In the genomic region with DNA sequence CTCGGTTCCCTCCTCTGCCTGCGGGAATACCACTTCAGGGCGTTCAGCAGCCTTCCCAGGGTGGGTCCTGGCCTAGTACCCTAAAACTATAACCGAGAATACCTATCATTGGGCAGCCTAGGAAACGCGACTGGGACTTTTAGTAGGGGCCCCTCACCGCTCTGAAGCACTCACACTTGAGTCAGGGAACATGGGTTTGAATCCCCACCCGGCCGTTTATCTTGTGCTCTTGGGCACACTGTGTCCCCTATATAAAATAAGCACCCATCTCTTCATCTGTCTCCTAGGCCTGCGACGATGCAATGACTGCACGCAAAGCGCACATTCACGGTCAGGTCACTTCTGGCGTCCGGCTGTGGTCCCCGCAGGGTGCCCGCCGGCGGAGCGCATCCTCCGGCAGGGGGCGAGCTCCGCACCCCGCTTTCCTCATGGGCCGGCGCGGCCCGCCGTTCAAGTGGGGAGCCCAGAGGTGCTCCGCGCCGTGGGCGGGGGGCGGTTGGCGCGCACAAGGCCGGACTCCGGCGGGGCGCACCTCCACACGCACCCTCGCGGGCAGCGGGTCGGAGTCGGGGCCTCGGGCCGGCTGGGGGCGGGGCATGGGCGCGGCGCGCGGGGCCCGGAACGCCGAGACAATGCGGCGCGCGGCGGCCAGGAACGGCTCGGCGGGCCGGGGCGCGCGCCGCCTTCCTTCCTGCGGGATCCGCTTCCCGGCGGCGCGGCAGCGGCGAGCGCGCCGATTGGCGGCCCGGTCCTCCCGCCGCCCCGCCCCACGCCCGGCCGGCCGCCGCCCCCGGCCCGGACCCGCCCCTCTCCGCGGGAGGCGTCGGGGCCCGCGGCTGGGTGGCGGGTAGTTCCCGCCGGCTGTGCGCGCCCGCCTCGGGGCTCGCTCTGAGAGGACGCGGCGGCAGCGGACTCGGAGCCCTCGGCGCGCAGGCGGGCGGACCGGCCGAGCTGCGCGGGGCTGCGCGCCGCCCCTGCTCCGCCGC, we compare ENCODE assay signal across 7 cellular contexts. TPM values are rescaled to one million over a fixed set of nuclear protein-coding genes. Genes with fewer than 3 reads are reported as not detected.
DNase-seq lines count a peak whose midpoint lies in the region; TF ChIP-seq lines count a peak whose summit lies in the region.

A gene (plus strand): TSS at position 850 of the 986 bp plus-strand sequence. CDS start 293 bp downstream, outside the sequence.

- H3K4me1 Mint-ChIP-seq in activated CD4-positive, alpha-beta T cell treated with anti-CD3 and anti-CD28 coated beads, Interleukin-2, amount 10 ng/mL, durations not matched to agents 24 days and 14 days = peaks cover 6% of the 10 kb centered on the region

- peak within 1 kb of the TSS; percentile 19 for H3K9ac ChIP-seq in endocrine pancreas (ENCODE audit: control insufficient read depth, insufficient read depth, low read length)

- peaks cover 6% of the 10 kb centered on the region for H3K4me1 ChIP-seq in endocrine pancreas (ENCODE audit: control insufficient read depth, insufficient read depth, low read length)

- peak within 1 kb of the TSS; percentile 74 for H3K4me3 Mint-ChIP-seq in activated CD4-positive, alpha-beta T cell treated with anti-CD3 and anti-CD28 coated beads, Interleukin-2, amount 10 ng/mL, durations not matched to agents 24 days and 14 days

- H3K36me3 Mint-ChIP-seq in activated CD4-positive, alpha-beta T cell treated with anti-CD3 and anti-CD28 coated beads, Interleukin-2, amount 10 ng/mL, durations not matched to agents 24 days and 14 days (ENCODE audit: low read depth) = no peaks in the 10 kb centered on the region

- POLR2A ChIA-PET in HEK293T (lab: Yijun Ruan, JAX) = no interaction called here

- H3K27ac Mint-ChIP-seq in activated CD4-positive, alpha-beta T cell treated with anti-CD3 and anti-CD28 coated beads, Interleukin-2, amount 10 ng/mL, durations not matched to agents 24 days and 14 days = no peak within 1 kb of the TSS

- intact Hi-C loops in activated CD4-positive, alpha-beta T cell treated with anti-CD3 and anti-CD28 coated beads, Interleukin-2, amount 10 ng/mL, durations not matched to agents 24 days and 14 days (cut with micrococcal nuclease) = no loop called here

- H3K9me3 Mint-ChIP-seq in activated CD4-positive, alpha-beta T cell treated with anti-CD3 and anti-CD28 coated beads, Interleukin-2, amount 10 ng/mL, durations not matched to agents 24 days and 14 days = no peaks in the 10 kb centered on the region

- no peaks in the 10 kb centered on the region for H3K9me3 ChIP-seq in endocrine pancreas (ENCODE audit: control insufficient read depth, low read length)

- no peaks in the 10 kb centered on the region for H3K27me3 ChIP-seq in endocrine pancreas (ENCODE audit: control insufficient read depth, insufficient read depth, low read length)

- no peaks in the 10 kb centered on the region for H3K36me3 ChIP-seq in endocrine pancreas (ENCODE audit: control insufficient read depth, insufficient read depth, low read length)

- H3K4me3 ChIP-seq in GM12865 (ENCODE audit: low read depth, low read length) = peak within 1 kb of the TSS; percentile 39
- peak within 1 kb of the TSS; percentile 67 for H3K4me3 ChIP-seq in endocrine pancreas (ENCODE audit: control insufficient read depth, insufficient read depth, low read length)

- peaks cover 52% of the 10 kb centered on the region for H3K27me3 Mint-ChIP-seq in activated CD4-positive, alpha-beta T cell treated with anti-CD3 and anti-CD28 coated beads, Interleukin-2, amount 10 ng/mL, durations not matched to agents 24 days and 14 days

- DNase-seq in GM12865 (ENCODE audit: low read depth) = peak; percentile 59
- peak; percentile 85 for DNase-seq in HEK293T (ENCODE audit: extremely low spot score)
- peak; percentile 76 for DNase-seq in NCI-H1694 treated with DMSO at 0.1 percent for 48 hours (lab: John Stamatoyannopoulos, UW)
- peak; percentile 84 for DNase-seq in activated CD4-positive, alpha-beta T cell treated with anti-CD3 and anti-CD28 coated beads, Interleukin-2, amount 10 ng/mL, durations not matched to agents 24 days and 14 days
- peak; percentile 78 to 83 for DNase-seq in lung microvascular endothelial cell (ENCODE audit: low read depth in 2 of 2)
- peak; percentile 32 to 34 for DNase-seq in stimulated activated CD8-positive, alpha-beta memory T cell treated with anti-CD3 and anti-CD28 coated beads, Interleukin-2, amount 100 ng/mL, for 48 hours (ENCODE audit: low read depth in 2 of 2)

- peak; percentile 68 for TF ChIP-seq CTCF in GM12865 (IDR thresholded peaks at IDR 0.05; ENCODE audit: insufficient read depth, low read depth, low read length, missing control alignments)

- CTCF ChIA-PET in HEK293T (lab: Yijun Ruan, JAX) = interaction anchor here (1.2 kb wide), 1 partner anchor 217 kb away, joined by 3 read pairs; a partner anchor contains a TSS

TF ChIP-seq in HEK293T, 16 proteins besides CTCF, POLR2A, EP300 and RAD21:
- TF ChIP-seq ZNF384 (IDR thresholded peaks at IDR 0.05) (no peak), ARNT (IDR thresholded peaks at IDR 0.05) (0 out of 2 replicates have a peak, but pooled peaks have one; percentile 26)

RNA-seq across cellular contexts. Expression of the gene that starts here (rescaled TPM):
- total RNA-seq in activated CD4-positive, alpha-beta T cell treated with anti-CD3 and anti-CD28 coated beads, Interleukin-2, amount 10 ng/mL, durations not matched to agents 24 days and 14 days = 0.40 and 0.83 TPM in 2 replicates
- 26.2 and 28.8 TPM in 2 replicates for total RNA-seq in lung microvascular endothelial cell

Comparison
In these comparisons a context has a peak if more than half of its experiments do, and no peak if none do; other contexts are left out.
1. Peak in every context shown above with its lines: DNase-seq and H3K4me3 ChIP-seq.
2. RNA of the gene that starts here (total RNA-seq): 26.2 to 28.8 TPM in lung microvascular endothelial cell; 0.40 to 0.83 TPM in activated CD4-positive, alpha-beta T cell treated with anti-CD3 and anti-CD28 coated beads, Interleukin-2, amount 10 ng/mL, durations not matched to agents 24 days and 14 days; every median in the first group is over 10 times any median in the second.
3. Peak in DNase-seq in activated CD4-positive, alpha-beta T cell treated with anti-CD3 and anti-CD28 coated beads, Interleukin-2, amount 10 ng/mL, durations not matched to agents 24 days and 14 days; RNA of the gene not detected or under 1 TPM.
4. DNase-seq: peak in every context shown above with its lines; median percentile 85 in HEK293T; 84 in activated CD4-positive, alpha-beta T cell treated with anti-CD3 and anti-CD28 coated beads, Interleukin-2, amount 10 ng/mL, durations not matched to agents 24 days and 14 days; 80 in lung microvascular endothelial cell; 76 in NCI-H1694 treated with DMSO at 0.1 percent for 48 hours; 59 in GM12865; 33 in stimulated activated CD8-positive, alpha-beta memory T cell treated with anti-CD3 and anti-CD28 coated beads, Interleukin-2, amount 100 ng/mL, for 48 hours.